Comparison of ENCODE assay signal across 17 cellular contexts in the genomic region with DNA sequence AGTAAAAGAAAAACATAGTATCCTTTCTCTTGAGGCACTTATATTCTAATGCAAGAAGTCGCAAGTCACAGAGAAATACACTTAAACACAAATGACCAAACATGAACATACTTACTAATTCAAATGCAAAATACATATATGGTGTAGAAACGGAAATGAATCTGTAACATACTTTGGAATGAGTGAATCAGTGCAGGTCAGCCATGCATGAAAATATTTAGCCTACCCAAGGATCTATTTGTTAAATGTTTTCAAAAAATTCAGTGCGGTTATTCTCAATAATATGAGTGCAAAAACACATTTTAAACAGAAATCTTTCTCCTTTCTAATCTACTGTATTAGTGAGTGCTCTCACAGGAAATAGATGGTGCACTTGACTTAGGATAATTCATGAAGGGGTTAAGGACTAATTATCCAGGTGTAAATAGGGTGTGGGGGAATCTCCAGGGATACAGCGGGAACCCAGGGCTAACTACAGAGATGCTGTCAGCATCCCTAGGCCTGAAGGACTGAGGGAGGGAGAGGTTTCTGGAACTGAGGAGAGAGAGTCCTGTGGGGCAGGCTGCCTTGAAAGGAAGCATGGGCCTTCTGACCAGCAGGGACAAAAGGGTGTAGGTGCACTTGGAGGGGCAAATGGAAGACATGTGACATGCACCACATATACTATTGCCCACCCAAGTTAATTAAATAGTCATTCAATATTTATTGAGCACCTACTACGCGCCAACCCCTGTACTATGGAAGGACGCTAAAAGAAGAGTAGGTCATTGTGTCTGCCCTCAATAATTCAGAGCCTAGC.
DNase-seq lines count a peak whose midpoint lies in the region; ATAC-seq and TF ChIP-seq lines count a peak whose summit lies in the region.
"Had no signal": no experiment of that assay in that cellular context is flagged by ENCODE, and none has a peak within 500 bp of the region (broad histone marks: within the 10 kb centered on the region; RNA-seq: fewer than 3 reads in every experiment).

No MANE protein-coding gene starts in this region.

- no peaks in the 10 kb centered on the region for H3K36me3 ChIP-seq in DOHH2 (ENCODE audit: control insufficient read depth, low read length)
- H3K36me3 ChIP-seq in naive thymus-derived CD4-positive, alpha-beta T cell (ENCODE audit: control insufficient read depth in 2 of 3, insufficient read depth in 3 of 3, low read length in 3 of 3): no peaks in the 10 kb centered on the region
- no peaks in the 10 kb centered on the region for H3K36me3 ChIP-seq in left lung
- H3K36me3 ChIP-seq: right atrium auricular region, SJSA1, WERI-Rb-1 had no signal

- H3K79me2 ChIP-seq in DOHH2 (ENCODE audit: control insufficient read depth, low read length): no peaks in the 10 kb centered on the region

- H3K27me3 Mint-ChIP-seq in activated naive CD8-positive, alpha-beta T cell treated with anti-CD3 and anti-CD28 coated beads, Interleukin-2, amount 50 U/mL, for 24 hours: no peaks in the 10 kb centered on the region
- H3K27me3 Mint-ChIP-seq in naive thymus-derived CD4-positive, alpha-beta T cell: no peaks in the 10 kb centered on the region

- peaks cover 6% of the 10 kb centered on the region for H3K9me3 Mint-ChIP-seq in activated naive CD8-positive, alpha-beta T cell treated with anti-CD3 and anti-CD28 coated beads, Interleukin-2, amount 50 U/mL, for 24 hours
- H3K9me3 Mint-ChIP-seq in naive thymus-derived CD4-positive, alpha-beta T cell: peaks cover 0 to 12% (median 0%) of the 10 kb centered on the region in 11 donors

- peak overlapping the region; percentile 72 for H3K4me3 Mint-ChIP-seq in activated naive CD8-positive, alpha-beta T cell treated with anti-CD3 and anti-CD28 coated beads, Interleukin-2, amount 50 U/mL, for 24 hours
- H3K4me3 Mint-ChIP-seq in naive thymus-derived CD4-positive, alpha-beta T cell: peak overlapping the region; percentile 39 to 82 (median 66)

- POLR2A ChIA-PET in naive thymus-derived CD4-positive, alpha-beta T cell (lab: Charles Lee): interaction anchor here (0.8 to 4.6 kb wide), 3 partner anchors 10 to 138 kb away, joined by 3 to 32 read pairs (median 4); no protein-coding TSS in a partner anchor

- peaks cover 90% of the 10 kb centered on the region for H3K4me1 Mint-ChIP-seq in activated naive CD8-positive, alpha-beta T cell treated with anti-CD3 and anti-CD28 coated beads, Interleukin-2, amount 50 U/mL, for 24 hours
- peaks cover 42 to 93% (median 86%) of the 10 kb centered on the region in 7 donors for H3K4me1 Mint-ChIP-seq in naive thymus-derived CD4-positive, alpha-beta T cell

- peaks cover 23% of the 10 kb centered on the region for H3K36me3 Mint-ChIP-seq in activated naive CD8-positive, alpha-beta T cell treated with anti-CD3 and anti-CD28 coated beads, Interleukin-2, amount 50 U/mL, for 24 hours (ENCODE audit: low read depth)
- peaks cover 3 to 30% (median 23%) of the 10 kb centered on the region in 5 donors for H3K36me3 Mint-ChIP-seq in naive thymus-derived CD4-positive, alpha-beta T cell

- H3K27ac Mint-ChIP-seq in activated naive CD8-positive, alpha-beta T cell treated with anti-CD3 and anti-CD28 coated beads, Interleukin-2, amount 50 U/mL, for 24 hours: peak overlapping the region; percentile 97
- H3K27ac Mint-ChIP-seq in naive thymus-derived CD4-positive, alpha-beta T cell: peak overlapping the region; percentile 86 to 99 (median 91)

- H3K4me1 ChIP-seq in DOHH2 (ENCODE audit: control insufficient read depth, low read length) (peaks cover 53% of the 10 kb centered on the region), left lung (peaks cover 20 to 65% of the 10 kb centered on the region in 2 donors)
- peaks cover 46 to 78% of the 10 kb centered on the region in 2 donors for H3K4me1 ChIP-seq in naive thymus-derived CD4-positive, alpha-beta T cell (ENCODE audit: control insufficient read depth in 2 of 2, insufficient read depth in 2 of 2, low read length in 2 of 2)

- H3K27ac ChIP-seq in C4-2B: 0 out of 2 replicates have a peak overlapping the region, but pooled peaks have one; percentile 7
- H3K27ac ChIP-seq in DOHH2 (ENCODE audit: low read depth, low read length): no peak overlapping the region
- peak overlapping the region; percentile 62 for H3K27ac ChIP-seq in naive thymus-derived CD4-positive, alpha-beta T cell (ENCODE audit: low read depth, low read length)
- H3K27ac ChIP-seq in left lung: no peak overlapping the region
- H3K27ac ChIP-seq: epithelial cell of prostate, right atrium auricular region, SJSA1, WERI-Rb-1 had no signal

- no peak for TF ChIP-seq CTCF in C4-2B (conservative IDR thresholded peaks at IDR 0.05)
- TF ChIP-seq CTCF in DOHH2 (IDR thresholded peaks at IDR 0.05; ENCODE audit: low read depth, low read length, poor library complexity, severe bottlenecking): no peak
- no peak for TF ChIP-seq CTCF in left lung (IDR thresholded peaks at IDR 0.05)

- intact Hi-C loops in naive thymus-derived CD4-positive, alpha-beta T cell (cut with micrococcal nuclease): loop anchor here in 1 of 2 donors (2.0 kb wide), 1 partner anchor 15 kb away; no protein-coding TSS in a partner anchor
- intact Hi-C loops in left lung (cut with DNase I): no loop called here

- peak overlapping the region; percentile 6; the same call in 1 of the 2 replicates for H3K4me2 ChIP-seq in DOHH2 (ENCODE audit: low read length)

- H4K20me1 ChIP-seq in DOHH2 (ENCODE audit: control insufficient read depth, insufficient read depth, low read depth, low read length): no peaks in the 10 kb centered on the region

- ATAC-seq in activated naive CD8-positive, alpha-beta T cell treated with anti-CD3 and anti-CD28 coated beads, Interleukin-2, amount 50 U/mL, for 24 hours: no peak
- no peak for ATAC-seq in naive thymus-derived CD4-positive, alpha-beta T cell
- ATAC-seq in HG02798 (IDR thresholded peaks at IDR 0.05; ENCODE audit: poor library complexity, unreplicated experiment): no peak
- no peak for ATAC-seq in left lung

- H3K9me2 ChIP-seq in DOHH2 (replicated peaks; ENCODE audit: control insufficient read depth, low read length): no peaks in the 10 kb centered on the region

- CTCF ChIA-PET in naive thymus-derived CD4-positive, alpha-beta T cell (lab: Charles Lee): interaction anchor here (0.6 to 2.0 kb wide), 2 partner anchors 25 to 139 kb away, joined by 3 to 6 read pairs; partner anchors contain the start of gene MAML2

- H3K9me3 ChIP-seq in DOHH2 (ENCODE audit: control insufficient read depth, insufficient read depth, low read length) (no peaks in the 10 kb centered on the region), left lung (no peaks in the 10 kb centered on the region)
- H3K9me3 ChIP-seq in naive thymus-derived CD4-positive, alpha-beta T cell (ENCODE audit: control insufficient read depth in 2 of 3, low read length in 3 of 3): no peaks in the 10 kb centered on the region
- H3K9me3 ChIP-seq: right atrium auricular region, SJSA1 had no signal

- H3F3A ChIP-seq in DOHH2 (ENCODE audit: control insufficient read depth, insufficient read depth): no peaks in the 10 kb centered on the region

- H3K27me3 ChIP-seq in DOHH2 (ENCODE audit: control insufficient read depth, low read length): no peaks in the 10 kb centered on the region
- no peaks in the 10 kb centered on the region for H3K27me3 ChIP-seq in naive thymus-derived CD4-positive, alpha-beta T cell (ENCODE audit: control insufficient read depth in 2 of 2, insufficient read depth in 2 of 2, low read length in 2 of 2)
- no peaks in the 10 kb centered on the region for H3K27me3 ChIP-seq in left lung
- H3K27me3 ChIP-seq: right atrium auricular region, SJSA1 had no signal

- H3K4me3 ChIP-seq in DOHH2 (ENCODE audit: low read length): no peak overlapping the region
- no peak overlapping the region for H3K4me3 ChIP-seq in naive thymus-derived CD4-positive, alpha-beta T cell (ENCODE audit: low read length)
- H3K4me3 ChIP-seq in left lung: no peak overlapping the region
- H3K4me3 ChIP-seq: right atrium auricular region, SJSA1 had no signal

- no peak for DNase-seq in activated naive CD8-positive, alpha-beta T cell treated with anti-CD3 and anti-CD28 coated beads, Interleukin-2, amount 50 U/mL, for 24 hours
- no peak for DNase-seq in naive thymus-derived CD4-positive, alpha-beta T cell
- DNase-seq in left lung: no peak
- no peak for DNase-seq in activated CD4-positive, alpha-beta T cell treated with anti-CD3 and anti-CD28 coated beads, Interleukin-2, amount 50 U/mL, for 1 hour
- DNase-seq: activated effector memory CD4-positive, alpha-beta T cell treated with anti-CD3 and anti-CD28 coated beads, Interleukin-2, amount 50 U/mL, for 16 hours; GF-D8; glutamatergic neuron; HCEC 1CT; Kasumi-1; NCI-H2029; WERI-Rb-1 had no signal

Comparison
In these comparisons a context has a peak if more than half of its experiments do, and no peak if none do; other contexts are left out.
1. H3K27ac ChIP-seq: peak in C4-2B (single experiment) and naive thymus-derived CD4-positive, alpha-beta T cell (single experiment); none in DOHH2 (single experiment) and left lung (0 of 2).